Comparison of ENCODE assay signal across 19 cellular contexts in the genomic region with DNA sequence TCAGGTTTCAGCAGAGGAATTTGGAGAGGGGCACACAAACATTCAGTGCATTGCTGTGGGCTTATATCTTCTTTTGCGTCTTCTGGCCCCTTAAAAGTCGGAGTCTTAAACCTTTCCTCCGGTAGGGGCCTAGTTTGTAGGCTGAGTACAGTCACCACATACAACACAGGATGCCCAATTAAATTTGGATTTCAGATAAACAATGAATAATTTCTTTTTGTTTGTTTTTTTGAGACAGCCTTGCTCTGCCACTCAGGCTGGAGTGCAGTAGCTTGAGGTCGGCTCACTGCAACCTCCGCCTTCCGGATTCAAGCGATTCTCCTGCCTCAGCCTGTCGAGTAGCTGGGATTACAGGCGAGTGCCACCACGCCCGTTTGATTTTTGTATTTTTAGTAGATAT.
"Had no signal": no experiment of that assay in that cellular context is flagged by ENCODE, and none has a peak within 500 bp of the region (broad histone marks: within the 10 kb centered on the region; RNA-seq: fewer than 3 reads in every experiment).

No MANE protein-coding gene starts in this region.

- H3K27me3 ChIP-seq: ovary had no signal

- H3K9me3 ChIP-seq: esophagus squamous epithelium, ovary, upper lobe of right lung had no signal

- ATAC-seq: activated T-cell treated with anti-CD3 and anti-CD28 coated beads, Interleukin-2, amount 50 U/mL, for 72 hours; psoas muscle; T-cell had no signal

- H3K36me3 ChIP-seq: esophagus squamous epithelium, ovary, upper lobe of right lung had no signal

- H3K4me3 ChIP-seq: ovary, smooth muscle cell had no signal

- DNase-seq: activated CD4-positive, alpha-beta T cell treated with anti-CD3 and anti-CD28 coated beads for 4 hours; activated CD4-positive, alpha-beta T cell treated with anti-CD3 and anti-CD28 coated beads, Interleukin-2, amount 50 U/mL, for 4 hours; activated effector memory CD4-positive, alpha-beta T cell treated with Interleukin-2 at 50 U/mL for 16 hours; activated naive CD4-positive, alpha-beta T cell treated with Interleukin-2 at 50 U/mL for 16 hours; activated T-cell treated with anti-CD3 and anti-CD28 coated beads for 4 hours; activated T-cell treated with anti-CD3 and anti-CD28 coated beads, Interleukin-2, amount 50 U/mL, for 72 hours; anterior cingulate cortex; esophagus squamous epithelium; foreskin melanocyte; ovary; psoas muscle; stimulated activated CD4-positive, alpha-beta T cell treated with anti-CD3 and anti-CD28 coated beads, Interleukin-1b, Interleukin-23, amount 100 ng/mL, for 48 hours; stimulated activated CD4-positive, alpha-beta T cell treated with anti-CD3 and anti-CD28 coated beads, Interleukin-4, amount 100 ng/mL, for 4 hours; stimulated activated CD8-positive, alpha-beta memory T cell treated with anti-CD3 and anti-CD28 coated beads, Interleukin-4, amount 100 ng/mL, for 48 hours; stimulated activated naive CD8-positive, alpha-beta T cell treated with anti-CD3 and anti-CD28 coated beads, Interleukin-15, amount 100 ng/mL, for 72 hours; substantia nigra; T-cell had no signal

- H3K4me2 ChIP-seq: smooth muscle cell had no signal

- H3K27ac ChIP-seq: esophagus squamous epithelium, ovary, psoas muscle, upper lobe of right lung had no signal

- H3K4me1 ChIP-seq: psoas muscle had no signal
